Comparison of ENCODE assay signal across 20 cellular contexts in genomic region chr16:51698647-51699046, GRCh38.
DNase-seq lines count a peak whose midpoint lies in the region; ATAC-seq, FAIRE-seq and TF ChIP-seq lines count a peak whose summit lies in the region.
"Had no signal": no experiment of that assay in that cellular context is flagged by ENCODE, and none has a peak within 500 bp of the region (broad histone marks: within the 10 kb centered on the region; RNA-seq: fewer than 3 reads in every experiment).

No MANE protein-coding gene starts in this region.

- TF ChIP-seq POLR2A in HepG2 (IDR thresholded peaks at IDR 0.05; ENCODE audit: insufficient read depth in 1 of 2, low read depth in 2 of 2, low read length in 2 of 2) = no peak

- H3K36me3 ChIP-seq in liver (ENCODE audit: control insufficient read depth in 4 of 4, insufficient read depth in 3 of 4, low read depth in 1 of 4, low read length in 3 of 4) = no peaks in the 10 kb centered on the region
- H3K36me3 ChIP-seq in HepG2 (replicated peaks in 1 of 2; ENCODE audit: control insufficient read depth in 1 of 2, insufficient read depth in 2 of 2, low read length in 2 of 2) = no peaks in the 10 kb centered on the region
- H3K36me3 ChIP-seq: BLaER1 treated with 17β-estradiol and CSF1 and Interleukin-3, amounts not matched to agents 10 nM and 100 nM had no signal

- ATAC-seq in HepG2 (no peak), left lobe of liver (peak; percentile 51), GM19467 (IDR thresholded peaks at IDR 0.05; ENCODE audit: unreplicated experiment) (no peak)
- no peak for ATAC-seq in activated CD8-positive, alpha-beta T cell treated with anti-CD3 and anti-CD28 coated beads, Interleukin-2, amount 10 ng/mL, durations not matched to agents 7 days and 5 days
- ATAC-seq: A549; CD8-positive, alpha-beta T cell had no signal

- FAIRE-seq in HepG2 (lab: Jason Lieb, UNC) = no peak
- FAIRE-seq: A549, D721Med, G401.6, GM12891, GM19239 had no signal

- POLR2A ChIA-PET in HepG2 (lab: Yijun Ruan, JAX) = no interaction called here
- POLR2A ChIA-PET in activated CD8-positive, alpha-beta T cell treated with anti-CD3 and anti-CD28 coated beads, Interleukin-2, amount 10 ng/mL, durations not matched to agents 7 days and 5 days (lab: Charles Lee) = no interaction called here

- 47% methylated on average over 2 of the region's 2 CpGs for WGBS in liver
- WGBS in HepG2 (ENCODE audit: low lambda C conversion rate) = 0% methylated on average over 2 of the region's 2 CpGs

- H3K36me3 Mint-ChIP-seq in activated CD8-positive, alpha-beta T cell treated with anti-CD3 and anti-CD28 coated beads, Interleukin-2, amount 10 ng/mL, durations not matched to agents 7 days and 5 days (ENCODE audit: low read depth) = no peaks in the 10 kb centered on the region
- H3K36me3 Mint-ChIP-seq: CD8-positive, alpha-beta T cell had no signal

- H3K4me1 ChIP-seq in liver (ENCODE audit: control insufficient read depth in 4 of 4, insufficient read depth in 4 of 4, low read length in 3 of 4) = peaks cover 3 to 18% (median 16%) of the 10 kb centered on the region in 4 donors
- H3K4me1 ChIP-seq in HepG2 (ENCODE audit: insufficient read depth, low read length) = no peaks in the 10 kb centered on the region
- H3K4me1 ChIP-seq: BLaER1 treated with 17β-estradiol and CSF1 and Interleukin-3, amounts not matched to agents 10 nM and 100 nM; Caco-2 had no signal

- no peaks in the 10 kb centered on the region for H3K27me3 Mint-ChIP-seq in activated CD8-positive, alpha-beta T cell treated with anti-CD3 and anti-CD28 coated beads, Interleukin-2, amount 10 ng/mL, durations not matched to agents 7 days and 5 days (ENCODE audit: low read depth)
- H3K27me3 Mint-ChIP-seq: B cell; CD4-positive, alpha-beta T cell had no signal

- no peak overlapping the region for H3K27ac Mint-ChIP-seq in activated CD8-positive, alpha-beta T cell treated with anti-CD3 and anti-CD28 coated beads, Interleukin-2, amount 10 ng/mL, durations not matched to agents 7 days and 5 days
- H3K27ac Mint-ChIP-seq: B cell; CD4-positive, alpha-beta T cell; CD8-positive, alpha-beta T cell had no signal

- no peak overlapping the region for H2AFZ ChIP-seq in HepG2 (ENCODE audit: low read length)

- H3K27ac ChIP-seq in liver (ENCODE audit: low read depth in 1 of 2, low read length in 2 of 2) (no peak overlapping the region), HepG2 (ENCODE audit: extremely low read length, insufficient read depth, low read length) (no peak overlapping the region)
- H3K27ac ChIP-seq: 22Rv1; A549; BLaER1 treated with 17β-estradiol and CSF1 and Interleukin-3, amounts not matched to agents 10 nM and 100 nM had no signal

- H3K9me3 Mint-ChIP-seq in activated CD8-positive, alpha-beta T cell treated with anti-CD3 and anti-CD28 coated beads, Interleukin-2, amount 10 ng/mL, durations not matched to agents 7 days and 5 days (ENCODE audit: insufficient read depth) = peaks cover 5% of the 10 kb centered on the region

- no peak overlapping the region for H3K4me3 Mint-ChIP-seq in activated CD8-positive, alpha-beta T cell treated with anti-CD3 and anti-CD28 coated beads, Interleukin-2, amount 10 ng/mL, durations not matched to agents 7 days and 5 days
- H3K4me3 Mint-ChIP-seq: B cell; CD4-positive, alpha-beta T cell; CD8-positive, alpha-beta T cell had no signal

- H3K4me2 ChIP-seq in HepG2 (ENCODE audit: low read depth, low read length) = no peak overlapping the region
- H3K4me2 ChIP-seq: A549; BLaER1 treated with 17β-estradiol and CSF1 and Interleukin-3, amounts not matched to agents 10 nM and 100 nM had no signal

- no TSS peak for BruUV-seq in HepG2 (replicated peaks; lab: Mats Ljungman, UMichigan)

- CTCF ChIA-PET in HepG2 (lab: Yijun Ruan, JAX; ENCODE audit: low intra/inter-chr PET ratio, low total read pairs) = no interaction called here
- CTCF ChIA-PET in activated CD8-positive, alpha-beta T cell treated with anti-CD3 and anti-CD28 coated beads, Interleukin-2, amount 10 ng/mL, durations not matched to agents 7 days and 5 days (lab: Charles Lee) = no interaction called here

- H3K9ac ChIP-seq in liver (ENCODE audit: low read depth in 1 of 2, low read length in 2 of 2) (no peak overlapping the region), HepG2 (ENCODE audit: insufficient read depth, low read depth, low read length) (no peak overlapping the region)
- H3K9ac ChIP-seq: BLaER1 treated with 17β-estradiol and CSF1 and Interleukin-3, amounts not matched to agents 10 nM and 100 nM had no signal

- TF ChIP-seq CTCF in liver (IDR thresholded peaks at IDR 0.05; ENCODE audit: low read depth, low read length, missing input control) = no peak
- no peak for TF ChIP-seq CTCF in HepG2 (CRISPR knock-in tag; IDR thresholded peaks at IDR 0.05)

- intact Hi-C loops in HepG2 (cut with micrococcal nuclease; ENCODE audit: unreplicated experiment) = no loop called here

- TF ChIP-seq RAD21 in liver (IDR thresholded peaks at IDR 0.05) (no peak), HepG2 (CRISPR knock-in tag; IDR thresholded peaks at IDR 0.05) (no peak)

- H3K4me3 ChIP-seq in liver (ENCODE audit: low read depth in 1 of 3, low read length in 3 of 3) (no peak overlapping the region), HepG2 (replicated peaks in 1 of 3; ENCODE audit: insufficient read depth in 1 of 3, low read depth in 2 of 3, low read length in 3 of 3) (no peak overlapping the region)
- H3K4me3 ChIP-seq: A549; BLaER1 treated with 17β-estradiol and CSF1 and Interleukin-3, amounts not matched to agents 10 nM and 100 nM had no signal

- H3K79me2 ChIP-seq in HepG2 (ENCODE audit: insufficient read depth, low read length) = no peaks in the 10 kb centered on the region

- in situ Hi-C loops in HepG2 (cut with HindIII; ENCODE audit: extremely low pct_ligation_motif_present, low pct_unique_long_range_greater_than_20kb) = no loop called here

- no peak for TF ChIP-seq EP300 in HepG2 (IDR thresholded peaks at IDR 0.05; ENCODE audit: low read depth in 2 of 2, low read length in 2 of 2)
- TF ChIP-seq EP300 in HepG2 (CRISPR knock-in tag; IDR thresholded peaks at IDR 0.05; ENCODE audit: borderline replicate concordance) = no peak

- H3K27me3 ChIP-seq in liver (ENCODE audit: control insufficient read depth in 4 of 4, insufficient read depth in 4 of 4, low read length in 3 of 4) = no peaks in the 10 kb centered on the region
- no peaks in the 10 kb centered on the region for H3K27me3 ChIP-seq in HepG2 (ENCODE audit: control insufficient read depth in 1 of 2, insufficient read depth in 2 of 2, low read length in 2 of 2)
- H3K27me3 ChIP-seq: BLaER1 treated with 17β-estradiol and CSF1 and Interleukin-3, amounts not matched to agents 10 nM and 100 nM had no signal

- H4K20me1 ChIP-seq in HepG2 (ENCODE audit: insufficient read depth, low read length) = no peaks in the 10 kb centered on the region
- H4K20me1 ChIP-seq: BLaER1 treated with 17β-estradiol and CSF1 and Interleukin-3, amounts not matched to agents 10 nM and 100 nM had no signal

- DNase-seq in HepG2 (ENCODE audit: low spot score) (no peak), left lobe of liver (ENCODE audit: low spot score) (no peak)
- DNase-seq in activated CD8-positive, alpha-beta T cell treated with anti-CD3 and anti-CD28 coated beads, Interleukin-2, amount 10 ng/mL, durations not matched to agents 7 days and 5 days = no peak
- DNase-seq: AML-193; Caco-2; Calu3; CD4-positive, alpha-beta T cell; CD8-positive, alpha-beta T cell; DMS79 treated with DMSO at 0.1 percent for 48 hours; GF-D8 had no signal

- H3K9me3 ChIP-seq in liver (ENCODE audit: control insufficient read depth in 4 of 4, low read length in 3 of 4) (peaks cover 0 to 3% (median 0%) of the 10 kb centered on the region in 4 donors), HepG2 (ENCODE audit: low read length) (no peaks in the 10 kb centered on the region)
- H3K9me3 ChIP-seq: A549 had no signal

- H3K4me1 Mint-ChIP-seq in activated CD8-positive, alpha-beta T cell treated with anti-CD3 and anti-CD28 coated beads, Interleukin-2, amount 10 ng/mL, durations not matched to agents 7 days and 5 days (ENCODE audit: low read depth) = no peaks in the 10 kb centered on the region
- H3K4me1 Mint-ChIP-seq: B cell had no signal

TF ChIP-seq in liver, 16 proteins besides CTCF, POLR2A, EP300 and RAD21 (continues in another document):
- peak in 1 of 2 donors; percentile 30 for TF ChIP-seq HNF4A (conservative IDR thresholded peaks at IDR 0.05)

TF ChIP-seq in HepG2, 621 proteins besides CTCF, POLR2A, EP300 and RAD21:
- no peak for TF ChIP-seq NR1H2 (CRISPR knock-in tag; IDR thresholded peaks at IDR 0.05; ENCODE audit: borderline replicate concordance, low read depth)
